In the genomic region with DNA sequence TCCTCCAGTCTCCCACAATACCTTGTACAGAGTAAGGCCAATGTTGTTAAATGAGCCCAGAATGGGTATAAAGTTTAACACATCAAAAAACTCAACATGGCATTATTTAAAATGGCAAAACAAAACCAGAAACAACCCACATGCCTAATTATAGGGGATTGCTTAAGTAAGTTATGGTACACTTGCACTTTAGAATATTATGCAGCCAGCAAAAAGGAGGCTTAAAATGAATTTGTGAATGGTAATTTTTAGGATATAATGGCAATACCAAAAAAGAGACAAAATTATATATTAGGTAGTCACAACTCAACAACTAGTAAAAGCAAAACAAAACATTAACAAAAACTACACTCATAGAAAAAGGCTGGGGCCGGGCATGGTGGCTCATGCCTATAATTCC, we compare ENCODE assay signal across 29 cellular contexts.
"Had no signal": no experiment of that assay in that cellular context is flagged by ENCODE, and none has a peak within 500 bp of the region (broad histone marks: within the 10 kb centered on the region; RNA-seq: fewer than 3 reads in every experiment).

No MANE protein-coding gene starts in this region.

- H3K9me3 Mint-ChIP-seq: activated CD4-positive, alpha-beta T cell treated with anti-CD3 and anti-CD28 coated beads, Interleukin-2, amount 10 ng/mL, durations not matched to agents 24 days and 14 days; activated CD8-positive, alpha-beta T cell treated with anti-CD3 and anti-CD28 coated beads for 36 hours; activated naive CD4-positive, alpha-beta T cell treated with anti-CD3 and anti-CD28 coated beads, Interleukin-2, amount 10 ng/mL, durations not matched to agents 7 days and 5 days; activated T-cell treated with anti-CD3 and anti-CD28 coated beads, Interleukin-2, amount 50 U/mL, for 4 hours; activated T-helper 1 cell treated with anti-CD3 and anti-CD28 coated beads, Interleukin-12 subunit alpha, Interleukin-12 subunit beta, Interleukin-2, Interleukin-4 antibody, amounts not matched to agents 30 ng/mL and 10 ng/mL and 1 ng/mL, durations not matched to agents 14 hours and 24 hours and 36 hours; T-cell had no signal

- H3K27ac Mint-ChIP-seq: activated CD8-positive, alpha-beta T cell treated with anti-CD3 and anti-CD28 coated beads for 36 hours; activated naive CD4-positive, alpha-beta T cell treated with anti-CD3 and anti-CD28 coated beads, Interleukin-2, amount 10 ng/mL, durations not matched to agents 7 days and 5 days; activated naive CD8-positive, alpha-beta T cell; activated T-helper 1 cell treated with anti-CD3 and anti-CD28 coated beads, Interleukin-12 subunit alpha, Interleukin-12 subunit beta, Interleukin-2, Interleukin-4 antibody, amounts not matched to agents 30 ng/mL and 10 ng/mL and 1 ng/mL, durations not matched to agents 14 hours and 24 hours and 36 hours had no signal

- DNase-seq: activated CD4-positive, alpha-beta T cell treated with anti-CD3 and anti-CD28 coated beads, Interleukin-2, amount 10 ng/mL, durations not matched to agents 24 days and 14 days; activated CD4-positive, alpha-beta T cell treated with anti-CD3 and anti-CD28 coated beads, Interleukin-2, amount 50 U/mL, for 4 hours; activated CD8-positive, alpha-beta memory T cell treated with anti-CD3 and anti-CD28 coated beads, Interleukin-2, amount 50 U/mL, for 4 hours; activated CD8-positive, alpha-beta T cell treated with anti-CD3 and anti-CD28 coated beads for 36 hours; activated effector memory CD4-positive, alpha-beta T cell treated with Interleukin-2 at 50 U/mL for 16 hours; activated naive CD4-positive, alpha-beta T cell treated with anti-CD3 and anti-CD28 coated beads, Interleukin-2, amount 10 ng/mL, durations not matched to agents 7 days and 5 days; activated T-cell treated with anti-CD3 and anti-CD28 coated beads for 4 hours; activated T-cell treated with anti-CD3 and anti-CD28 coated beads, Interleukin-2, amount 50 U/mL, for 4 hours; amygdala; NCI-H1092 treated with DMSO at 0.1 percent for 48 hours; NCI-H1417; NCI-H146; NCI-H187; NCI-H2081; NCI-H345; NCI-H524 treated with DMSO at 0.1 percent for 48 hours; NK-92 treated with Interleukin-12 subunit alpha and Interleukin-12 subunit beta, amount 100 ng/mL, for 24 hours; PC-3; Peyer's patch; SIG-M5; T-cell; T-helper 2 cell; T-helper 9 cell had no signal

- ATAC-seq: activated CD8-positive, alpha-beta T cell treated with anti-CD3 and anti-CD28 coated beads for 36 hours; activated T-cell treated with anti-CD3 and anti-CD28 coated beads, Interleukin-2, amount 50 U/mL, for 4 hours; Right ventricle myocardium inferior; SK-N-SH treated with all-trans-retinoic acid at 6 μM for 48 hours; T-cell had no signal

- H3K27ac ChIP-seq: cardiac muscle cell, Peyer's patch had no signal

- H3K9me3 ChIP-seq: ascending aorta, Peyer's patch had no signal

- H3K4me3 ChIP-seq: ascending aorta, cardiac muscle cell, Peyer's patch had no signal

- H3K27me3 Mint-ChIP-seq: activated CD4-positive, alpha-beta T cell treated with anti-CD3 and anti-CD28 coated beads, Interleukin-2, amount 10 ng/mL, durations not matched to agents 24 days and 14 days; activated CD8-positive, alpha-beta T cell treated with anti-CD3 and anti-CD28 coated beads for 36 hours; activated naive CD4-positive, alpha-beta T cell treated with anti-CD3 and anti-CD28 coated beads, Interleukin-2, amount 10 ng/mL, durations not matched to agents 7 days and 5 days; activated naive CD8-positive, alpha-beta T cell; T-cell had no signal

- H3K27me3 ChIP-seq: ascending aorta, cardiac muscle cell, Peyer's patch had no signal

- H3K4me3 Mint-ChIP-seq: activated CD4-positive, alpha-beta T cell treated with anti-CD3 and anti-CD28 coated beads, Interleukin-2, amount 10 ng/mL, durations not matched to agents 24 days and 14 days; activated CD8-positive, alpha-beta T cell treated with anti-CD3 and anti-CD28 coated beads for 36 hours; activated naive CD4-positive, alpha-beta T cell treated with anti-CD3 and anti-CD28 coated beads, Interleukin-2, amount 10 ng/mL, durations not matched to agents 7 days and 5 days; activated naive CD8-positive, alpha-beta T cell; activated T-cell treated with anti-CD3 and anti-CD28 coated beads, Interleukin-2, amount 50 U/mL, for 4 hours; activated T-helper 1 cell treated with anti-CD3 and anti-CD28 coated beads, Interleukin-12 subunit alpha, Interleukin-12 subunit beta, Interleukin-2, Interleukin-4 antibody, amounts not matched to agents 30 ng/mL and 10 ng/mL and 1 ng/mL, durations not matched to agents 14 hours and 24 hours and 36 hours; T-cell had no signal

- H3K36me3 ChIP-seq: cardiac muscle cell had no signal
